12 cellular contexts compared by ENCODE assay signal in genomic region chr1:152080494-152080893, GRCh38. TPM values are rescaled to one million over a fixed set of nuclear protein-coding genes. Genes with fewer than 3 reads are reported as not detected.
DNase-seq lines count a peak whose midpoint lies in the region; TF ChIP-seq lines count a peak whose summit lies in the region.
"Not testable (repeated sequence)": the region's sequence is repeated elsewhere in the genome, so short reads cannot be mapped to it uniquely, and the experiment has no call there.
"Had no signal": no experiment of that assay in that cellular context is flagged by ENCODE, and none has a peak within 500 bp of the region (broad histone marks: within the 10 kb centered on the region; RNA-seq: fewer than 3 reads in every experiment).

No MANE protein-coding gene starts in this region.

- not testable (repeated sequence) for H3K27ac ChIP-seq in esophagus muscularis mucosa (replicated peaks in 1 of 4)

- not testable (repeated sequence) for H3K36me3 ChIP-seq in esophagus muscularis mucosa

- 84% methylated on average over 10 of the region's 17 CpGs for WGBS in esophagus muscularis mucosa

- TF ChIP-seq POLR2A in esophagus muscularis mucosa (IDR thresholded peaks at IDR 0.05; ENCODE audit: low read depth), result not testable (repeated sequence)

- H3K4me1 ChIP-seq in esophagus muscularis mucosa, result not testable (repeated sequence)

- H3K4me3 ChIP-seq in esophagus muscularis mucosa, result not testable (repeated sequence)

- intact Hi-C loops in esophagus muscularis mucosa (cut with DNase I), result not testable (repeated sequence)

- not testable (repeated sequence) for H3K9me3 ChIP-seq in esophagus muscularis mucosa

- TF ChIP-seq CTCF in esophagus muscularis mucosa (IDR thresholded peaks at IDR 0.05), result not testable (repeated sequence)

- TF ChIP-seq EP300 in esophagus muscularis mucosa (IDR thresholded peaks at IDR 0.05), result not testable (repeated sequence)

- H3K27me3 ChIP-seq in esophagus muscularis mucosa, result peaks cover 0 to 25% (median 0%) of the 10 kb centered on the region in 4 donors

- peak; percentile 19 for DNase-seq in esophagus muscularis mucosa (ENCODE audit: extremely low spot score)

RNA-seq across cellular contexts. Expression of gene TCHHL1, which starts 8.4 kb away (rescaled TPM):
- not detected for total RNA-seq in esophagus muscularis mucosa
- total RNA-seq: A172; A673; B cell; Caco-2; Calu3; CD4-positive, alpha-beta memory T cell; CD4-positive, alpha-beta T cell; CD4-positive, CD25-positive, alpha-beta regulatory T cell; CD8-positive, alpha-beta memory T cell; CD8-positive, alpha-beta T cell; Daoy had no signal

RNA-seq across cellular contexts. Expression of gene TCHH, which starts 34.8 kb away (rescaled TPM):
- total RNA-seq in esophagus muscularis mucosa, result under 1 TPM in 3 of 4 donors, not detected in 1; under 0.01 to 0.50 (median 0.11) TPM
- total RNA-seq: A172; B cell; CD4-positive, alpha-beta T cell; CD4-positive, CD25-positive, alpha-beta regulatory T cell; CD8-positive, alpha-beta T cell had no signal

RNA-seq across cellular contexts. Expression of gene S100A11, which starts 43.7 kb away (rescaled TPM):
- total RNA-seq in esophagus muscularis mucosa, result 100 to 1,000 TPM in 2 of 4 donors, 10 to 100 TPM in 2; 68.5 to 190 (median 115) TPM
